In the genomic region with DNA sequence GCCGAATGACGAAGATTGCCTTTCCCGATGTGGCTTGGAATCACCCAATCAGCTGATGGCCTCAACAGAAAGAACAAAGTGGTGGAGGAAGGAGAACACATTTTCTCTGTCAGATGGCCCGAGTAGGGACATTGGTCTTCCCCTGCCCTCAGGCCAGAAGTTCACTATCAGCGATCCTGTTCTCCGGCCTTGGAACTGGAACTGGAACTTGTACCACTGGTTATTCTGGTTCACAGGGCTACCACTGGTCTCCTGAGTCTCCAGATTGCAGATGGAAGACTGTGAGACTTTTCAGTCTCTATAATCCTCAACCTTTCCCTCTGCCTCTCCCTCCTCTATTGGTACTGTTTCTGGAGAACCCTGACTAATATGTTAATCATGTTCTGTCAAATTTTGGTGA, we compare ENCODE assay signal across 21 cellular contexts.
"Had no signal": no experiment of that assay in that cellular context is flagged by ENCODE, and none has a peak within 500 bp of the region (broad histone marks: within the 10 kb centered on the region; RNA-seq: fewer than 3 reads in every experiment).

No MANE protein-coding gene starts in this region.

- H3K4me2 ChIP-seq: KMS-11 had no signal

- H3K9me3 Mint-ChIP-seq: activated CD4-positive, alpha-beta T cell treated with anti-CD3 and anti-CD28 coated beads, Interleukin-2, amount 10 ng/mL, durations not matched to agents 24 days and 14 days; central memory CD8-positive, alpha-beta T cell; T-helper 1 cell treated with Interleukin-12 subunit alpha and Interleukin-12 subunit beta and Interleukin-4 antibody, amounts not matched to agents 30 μg/mL and 1 μg/mL, for 36 hours had no signal

- H3K36me3 ChIP-seq: SJSA1 had no signal

- H3K27ac ChIP-seq: KMS-11, SJSA1 had no signal

- H3K27me3 Mint-ChIP-seq: activated B cell treated with CpG ODN at 0.5 μM for 24 hours; activated CD4-positive, alpha-beta T cell treated with anti-CD3 and anti-CD28 coated beads, Interleukin-2, amount 10 ng/mL, durations not matched to agents 24 days and 14 days; activated naive CD8-positive, alpha-beta T cell; brain; central memory CD8-positive, alpha-beta T cell had no signal

- H3K27me3 ChIP-seq: SJSA1 had no signal

- H3K27ac Mint-ChIP-seq: activated B cell treated with CpG ODN at 0.5 μM for 24 hours; activated CD4-positive, alpha-beta T cell treated with anti-CD3 and anti-CD28 coated beads, Interleukin-2, amount 10 ng/mL, durations not matched to agents 24 days and 14 days; activated naive CD8-positive, alpha-beta T cell; brain; T-helper 1 cell treated with Interleukin-12 subunit alpha and Interleukin-12 subunit beta and Interleukin-4 antibody, amounts not matched to agents 30 μg/mL and 1 μg/mL, for 36 hours had no signal

- H3K4me3 ChIP-seq: SJSA1 had no signal

- DNase-seq: activated B cell treated with CpG ODN at 0.5 μM for 24 hours; activated CD4-positive, alpha-beta T cell treated with anti-CD3 and anti-CD28 coated beads for 1 hour; activated CD4-positive, alpha-beta T cell treated with anti-CD3 and anti-CD28 coated beads, Interleukin-2, amount 10 ng/mL, durations not matched to agents 24 days and 14 days; activated CD4-positive, alpha-beta T cell treated with anti-CD3 and anti-CD28 coated beads, Interleukin-2, amount 50 U/mL, for 48 hours; activated naive CD4-positive, alpha-beta T cell treated with Interleukin-2 at 50 U/mL for 16 hours; amygdala; MM.1S; NCI-H1105 treated with DMSO at 0.1 percent for 48 hours; NCI-H1436 treated with DMSO at 0.1 percent for 48 hours; NCI-H187; NCI-H2081; NCI-H446; NCI-H524; RPMI8226 had no signal

- H3K36me3 Mint-ChIP-seq: activated naive CD8-positive, alpha-beta T cell; brain had no signal

- H3K4me1 ChIP-seq: SJSA1 had no signal

- H3K4me3 Mint-ChIP-seq: activated B cell treated with CpG ODN at 0.5 μM for 24 hours; activated CD4-positive, alpha-beta T cell treated with anti-CD3 and anti-CD28 coated beads, Interleukin-2, amount 10 ng/mL, durations not matched to agents 24 days and 14 days; activated naive CD8-positive, alpha-beta T cell; brain; central memory CD8-positive, alpha-beta T cell; T-helper 1 cell treated with Interleukin-12 subunit alpha and Interleukin-12 subunit beta and Interleukin-4 antibody, amounts not matched to agents 30 μg/mL and 1 μg/mL, for 36 hours had no signal

- ATAC-seq: Right ventricle myocardium inferior had no signal

- H3K4me1 Mint-ChIP-seq: activated B cell treated with CpG ODN at 0.5 μM for 24 hours, brain had no signal
